ENCODE assay signal across 8 cellular contexts in the genomic region with DNA sequence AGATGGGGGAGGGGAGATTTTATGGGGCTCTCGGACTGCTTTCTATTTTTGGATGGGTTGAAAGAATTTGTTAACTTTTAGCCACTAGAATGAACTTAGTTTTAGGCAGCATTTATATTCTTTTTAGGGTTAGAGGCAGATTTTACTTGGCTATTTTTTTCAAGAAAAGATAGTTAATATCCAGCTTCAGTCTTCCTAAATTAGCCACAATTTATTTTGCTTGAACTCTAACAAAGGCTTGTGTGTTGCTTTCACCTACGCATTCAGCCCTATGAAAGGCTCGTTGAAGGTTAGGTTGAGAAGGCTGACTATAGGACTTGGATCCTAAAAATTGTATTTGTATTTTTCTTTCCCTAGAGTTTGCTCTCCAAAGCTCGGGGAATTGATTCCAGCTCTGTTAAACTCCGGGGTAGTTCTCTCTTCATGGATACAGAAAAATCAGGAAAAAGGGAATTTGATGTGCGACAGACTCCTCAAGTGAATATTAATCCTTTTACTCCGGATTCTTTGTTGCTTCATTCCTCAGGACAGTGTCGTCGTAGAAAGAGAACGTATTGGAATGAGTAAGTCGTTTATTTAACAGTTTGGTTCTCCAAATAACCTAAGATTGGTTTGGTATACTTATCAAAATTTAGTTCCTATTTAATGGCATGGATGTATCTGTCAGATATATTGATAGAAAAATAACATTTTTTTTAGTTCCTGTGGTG. TPM values are rescaled to one million over a fixed set of nuclear protein-coding genes. Genes with fewer than 3 reads are reported as not detected.
DNase-seq lines count a peak whose midpoint lies in the region; ATAC-seq and TF ChIP-seq lines count a peak whose summit lies in the region.

No MANE protein-coding gene starts in this region.

- ATAC-seq in CD4-positive, alpha-beta T cell (ENCODE audit: poor library complexity): no peak
- no peak for ATAC-seq in GM19351 (IDR thresholded peaks at IDR 0.05; ENCODE audit: unreplicated experiment)
- no peak for ATAC-seq in HG03439 (IDR thresholded peaks at IDR 0.05; ENCODE audit: unreplicated experiment)

- H3K9me2 ChIP-seq in MM.1S (replicated peaks; ENCODE audit: insufficient read depth, low read length): no peaks in the 10 kb centered on the region

- H3K27ac ChIP-seq in CD4-positive, alpha-beta T cell (ENCODE audit: low read depth, low read length): no peak overlapping the region
- H3K27ac ChIP-seq in MM.1S (ENCODE audit: low read length): peak overlapping the region; percentile 51; the same call in 1 of the 2 replicates

- H4K20me1 ChIP-seq in MM.1S (ENCODE audit: insufficient read depth, low read length): peaks cover 8% of the 10 kb centered on the region; the same call in 1 of the 2 replicates

- TF ChIP-seq CTCF in CD4-positive, alpha-beta T cell (IDR thresholded peaks at IDR 0.05): no peak
- TF ChIP-seq CTCF in MM.1S (IDR thresholded peaks at IDR 0.05; ENCODE audit: low read length) (no peak), nephron progenitor cell (IDR thresholded peaks at IDR 0.05) (no peak)

- H3K36me3 ChIP-seq in MM.1S (replicated peaks; ENCODE audit: insufficient read depth, low read length): peaks cover 13% of the 10 kb centered on the region; the same call in 1 of the 2 replicates

- H3K27me3 Mint-ChIP-seq in CD4-positive, alpha-beta T cell: peaks cover 15% of the 10 kb centered on the region
- peaks cover 13% of the 10 kb centered on the region for H3K27me3 Mint-ChIP-seq in dendritic cell treated with granulocyte-macrophage colony-stimulating factor and Interleukin-4, amounts not matched to agents 40 ng/mL and 50 ng/mL, for 4 days
- H3K27me3 Mint-ChIP-seq in nephron progenitor cell (ENCODE audit: low read depth, poor library complexity): peaks cover 3% of the 10 kb centered on the region

- peak overlapping the region; percentile 90 for H3K4me3 Mint-ChIP-seq in CD4-positive, alpha-beta T cell
- H3K4me3 Mint-ChIP-seq in dendritic cell treated with granulocyte-macrophage colony-stimulating factor and Interleukin-4, amounts not matched to agents 40 ng/mL and 50 ng/mL, for 4 days: peak overlapping the region; percentile 81
- H3K4me3 Mint-ChIP-seq in nephron progenitor cell: peak overlapping the region; percentile 93

- intact Hi-C loops in CD4-positive, alpha-beta T cell (cut with DNase I, micrococcal nuclease): loop anchor here (2.0 kb wide), 2 partner anchors 37 to 41 kb away; no protein-coding TSS in a partner anchor
- intact Hi-C loops in dendritic cell treated with granulocyte-macrophage colony-stimulating factor and Interleukin-4, amounts not matched to agents 40 ng/mL and 50 ng/mL, for 4 days (cut with micrococcal nuclease): loop anchor here (2.0 kb wide), 1 partner anchor 37 kb away; no protein-coding TSS in a partner anchor

- POLR2A ChIA-PET in CD4-positive, alpha-beta T cell (lab: Charles Lee): interaction anchor here (1.4 to 5.4 kb wide), 3 partner anchors 25 to 115 kb away, joined by 7 to 49 read pairs (median 18); partner anchors contain the start of gene ZNF143

- H3K9ac ChIP-seq in MM.1S (ENCODE audit: low read length): peak overlapping the region; percentile 79

- no peak for DNase-seq in CD4-positive, alpha-beta T cell
- no peak for DNase-seq in MM.1S
- no peak for DNase-seq in nephron progenitor cell
- DNase-seq in NCI-H1105 treated with DMSO at 0.1 percent for 48 hours (lab: John Stamatoyannopoulos, UW): no peak
- no peak for DNase-seq in activated gamma-delta T cell (lab: John Stamatoyannopoulos, UW)

- no peaks in the 10 kb centered on the region for H3K36me3 Mint-ChIP-seq in CD4-positive, alpha-beta T cell (ENCODE audit: low read depth)
- H3K36me3 Mint-ChIP-seq in dendritic cell treated with granulocyte-macrophage colony-stimulating factor and Interleukin-4, amounts not matched to agents 40 ng/mL and 50 ng/mL, for 4 days (ENCODE audit: low read depth): peaks cover 6% of the 10 kb centered on the region
- peaks cover 40% of the 10 kb centered on the region for H3K36me3 Mint-ChIP-seq in nephron progenitor cell (ENCODE audit: low read depth)

- H3K79me2 ChIP-seq in MM.1S (ENCODE audit: low read length): peaks cover 66% of the 10 kb centered on the region

- peak overlapping the region; percentile 85 for H3K4me2 ChIP-seq in MM.1S (ENCODE audit: low read depth, low read length)

- CTCF ChIA-PET in CD4-positive, alpha-beta T cell (lab: Charles Lee): interaction anchor here (1.0 to 3.7 kb wide), 3 partner anchors 9 to 41 kb away, joined by 3 to 44 read pairs (median 15); no protein-coding TSS in a partner anchor

- H3K27me3 ChIP-seq in CD4-positive, alpha-beta T cell (ENCODE audit: control insufficient read depth, insufficient read depth, low read length): no peaks in the 10 kb centered on the region
- no peaks in the 10 kb centered on the region for H3K27me3 ChIP-seq in MM.1S (replicated peaks; ENCODE audit: insufficient read depth, low read length)

- peaks cover 26% of the 10 kb centered on the region for H3K4me1 ChIP-seq in MM.1S (ENCODE audit: low read length)

- H3K9me3 ChIP-seq in CD4-positive, alpha-beta T cell (ENCODE audit: control insufficient read depth, low read length): no peaks in the 10 kb centered on the region
- H3K9me3 ChIP-seq in MM.1S (replicated peaks; ENCODE audit: insufficient read depth, low read length): no peaks in the 10 kb centered on the region

- H3F3A ChIP-seq in MM.1S (ENCODE audit: insufficient read depth, low read length): peaks cover 35% of the 10 kb centered on the region

- no peaks in the 10 kb centered on the region for H3K9me3 Mint-ChIP-seq in CD4-positive, alpha-beta T cell
- no peaks in the 10 kb centered on the region for H3K9me3 Mint-ChIP-seq in dendritic cell treated with granulocyte-macrophage colony-stimulating factor and Interleukin-4, amounts not matched to agents 40 ng/mL and 50 ng/mL, for 4 days
- no peaks in the 10 kb centered on the region for H3K9me3 Mint-ChIP-seq in nephron progenitor cell

- peak overlapping the region; percentile 22; the same call in 1 of the 2 replicates for H2AFZ ChIP-seq in MM.1S (ENCODE audit: low read length)

- H3K27ac Mint-ChIP-seq in CD4-positive, alpha-beta T cell: peak overlapping the region; percentile 64
- no peak overlapping the region for H3K27ac Mint-ChIP-seq in dendritic cell treated with granulocyte-macrophage colony-stimulating factor and Interleukin-4, amounts not matched to agents 40 ng/mL and 50 ng/mL, for 4 days
- peak overlapping the region; percentile 97 for H3K27ac Mint-ChIP-seq in nephron progenitor cell

- peak overlapping the region; percentile 81 for H3K4me3 ChIP-seq in MM.1S (ENCODE audit: low read length)

- peaks cover 34% of the 10 kb centered on the region for H3K4me1 Mint-ChIP-seq in CD4-positive, alpha-beta T cell (ENCODE audit: low read depth)
- peaks cover 16% of the 10 kb centered on the region for H3K4me1 Mint-ChIP-seq in dendritic cell treated with granulocyte-macrophage colony-stimulating factor and Interleukin-4, amounts not matched to agents 40 ng/mL and 50 ng/mL, for 4 days (ENCODE audit: low read depth)
- peaks cover 68% of the 10 kb centered on the region for H3K4me1 Mint-ChIP-seq in nephron progenitor cell

RNA-seq across cellular contexts. Expression of gene WEE1, which starts 2.2 kb away (rescaled TPM):
- total RNA-seq in CD4-positive, alpha-beta T cell: 10 to 100 TPM in 1 of 2 experiments, 1 to 10 TPM in 1; 9.3 to 10.7 TPM
